In the genomic region with DNA sequence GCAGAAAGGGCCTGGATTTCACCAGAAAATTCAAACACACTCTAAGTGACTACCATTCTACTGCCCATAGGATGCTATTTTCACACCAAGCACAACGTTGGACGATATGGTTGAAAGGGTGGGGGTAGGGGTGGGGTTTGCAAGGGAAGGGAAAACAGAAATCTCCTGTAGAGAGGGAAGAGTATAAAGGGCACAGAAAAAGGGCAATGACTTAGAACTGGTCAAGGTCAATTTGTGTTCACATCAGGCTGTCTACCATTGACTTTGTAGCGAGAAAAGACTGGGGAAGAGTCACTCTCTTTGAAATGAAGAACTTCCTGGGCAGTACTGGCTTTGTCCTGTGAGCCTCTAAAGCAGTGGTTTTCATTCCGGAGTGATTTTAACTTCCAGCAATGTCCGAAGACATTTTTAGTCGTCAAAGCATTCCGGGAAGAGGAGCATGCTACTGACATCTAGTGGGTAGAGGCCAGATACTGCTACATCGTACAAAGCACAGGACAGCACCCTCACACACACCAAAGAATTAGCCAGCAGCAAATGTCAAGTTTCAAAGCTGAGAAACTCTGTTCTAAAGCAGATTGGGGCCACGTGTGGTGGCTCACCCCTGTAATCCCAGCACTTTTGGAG, we compare ENCODE assay signal across 9 cellular contexts.
A peak's percentile ranks its signal among the peaks of the same experiment; 100 is the strongest.
DNase-seq lines count a peak whose midpoint lies in the region; ATAC-seq and TF ChIP-seq lines count a peak whose summit lies in the region.
"Had no signal": no experiment of that assay in that cellular context is flagged by ENCODE, and none has a peak within 500 bp of the region (broad histone marks: within the 10 kb centered on the region; RNA-seq: fewer than 3 reads in every experiment).

No MANE protein-coding gene starts in this region.

- no peaks in the 10 kb centered on the region for H3K27me3 ChIP-seq in neuron (ENCODE audit: insufficient read depth, low read length)
- no peaks in the 10 kb centered on the region for H3K27me3 ChIP-seq in effector memory CD4-positive, alpha-beta T cell (replicated peaks; ENCODE audit: control insufficient read depth, insufficient read depth, low read length, poor library complexity, severe bottlenecking)

- H3K36me3 ChIP-seq in neuron (ENCODE audit: insufficient read depth, low read length), result no peaks in the 10 kb centered on the region
- H3K36me3 ChIP-seq in effector memory CD4-positive, alpha-beta T cell (ENCODE audit: control insufficient read depth, insufficient read depth, low read length), result no peaks in the 10 kb centered on the region

- DNase-seq in GM04503 (ENCODE audit: low read depth) (peak; percentile 27), cerebellar cortex (ENCODE audit: low spot score) (peak; percentile 28)
- DNase-seq in effector memory CD4-positive, alpha-beta T cell, result no peak
- DNase-seq: NCI-H1048 had no signal

- H3K4me1 ChIP-seq in neuron (ENCODE audit: insufficient read depth, low read length), result no peaks in the 10 kb centered on the region
- H3K4me1 ChIP-seq in effector memory CD4-positive, alpha-beta T cell (ENCODE audit: control insufficient read depth, insufficient read depth, low read length, poor library complexity, severe bottlenecking), result no peaks in the 10 kb centered on the region

- no peak for ATAC-seq in GM21825 (IDR thresholded peaks at IDR 0.05; ENCODE audit: unreplicated experiment)
- ATAC-seq in HG02610 (IDR thresholded peaks at IDR 0.05; ENCODE audit: unreplicated experiment), result no peak
- no peak for ATAC-seq in HG02885 (IDR thresholded peaks at IDR 0.05; ENCODE audit: poor library complexity, unreplicated experiment)

- H3K9me3 ChIP-seq in neuron (ENCODE audit: low read length), result no peaks in the 10 kb centered on the region
- no peaks in the 10 kb centered on the region for H3K9me3 ChIP-seq in effector memory CD4-positive, alpha-beta T cell (ENCODE audit: control insufficient read depth, low read length)

- peak overlapping the region; percentile 35 for H3K4me3 ChIP-seq in neuron (ENCODE audit: low read length)
- H3K4me3 ChIP-seq in effector memory CD4-positive, alpha-beta T cell (ENCODE audit: insufficient read depth, low read depth, low read length, poor library complexity, severe bottlenecking), result no peak overlapping the region

- no peak overlapping the region for H2AFZ ChIP-seq in neuron (ENCODE audit: low read depth, low read length)

- no peak overlapping the region for H3K27ac ChIP-seq in effector memory CD4-positive, alpha-beta T cell (ENCODE audit: insufficient read depth, low read length, poor library complexity, severe bottlenecking)

- TF ChIP-seq CTCF in LNCAP (IDR thresholded peaks at IDR 0.05), result peak; percentile 40; the same call in 1 of the 2 replicates

Comparison
In these comparisons a context has a peak if more than half of its experiments do, and no peak if none do; other contexts are left out.
1. DNase-seq: peak in GM04503 (single experiment) and cerebellar cortex (single experiment); none in effector memory CD4-positive, alpha-beta T cell (0 of 3).